8 cellular contexts compared by ENCODE assay signal in genomic region chr1:21270086-21270689, GRCh38. TPM values are rescaled to one million over a fixed set of nuclear protein-coding genes. Genes with fewer than 3 reads are reported as not detected.
DNase-seq lines count a peak whose midpoint lies in the region; ATAC-seq and TF ChIP-seq lines count a peak whose summit lies in the region.

No MANE protein-coding gene starts in this region.

- DNase-seq in GM06990 (ENCODE audit: extremely low read depth, insufficient read length) = peak; percentile 39
- peak; percentile 71 to 73 for DNase-seq in central memory CD8-positive, alpha-beta T cell (ENCODE audit: low spot score in 2 of 2)
- peak; percentile 83 for DNase-seq in lower lobe of right lung
- DNase-seq in stimulated activated CD8-positive, alpha-beta memory T cell treated with anti-CD3 and anti-CD28 coated beads, Interleukin-4, amount 100 ng/mL, for 1 hour (ENCODE audit: low read depth in 2 of 2, low spot score in 1 of 2) = peak; percentile 63 to 64
- DNase-seq in NCI-H2171 treated with DMSO at 0.1 percent for 48 hours (lab: John Stamatoyannopoulos, UW) = no peak

- H3K9me3 ChIP-seq in lower lobe of right lung = no peaks in the 10 kb centered on the region

- H3K4me1 Mint-ChIP-seq in central memory CD8-positive, alpha-beta T cell = peaks cover 25% of the 10 kb centered on the region

- no peak overlapping the region for H3K27ac ChIP-seq in lower lobe of right lung

- H3K36me3 ChIP-seq in GM06990 (ENCODE audit: control insufficient read depth, insufficient read depth, low read length) = peaks cover 19% of the 10 kb centered on the region
- peaks cover 54% of the 10 kb centered on the region for H3K36me3 ChIP-seq in lower lobe of right lung

- no peaks in the 10 kb centered on the region for H3K27me3 Mint-ChIP-seq in central memory CD8-positive, alpha-beta T cell

- peaks cover 50% of the 10 kb centered on the region for H3K4me1 ChIP-seq in lower lobe of right lung

- TF ChIP-seq CTCF in GM06990 (IDR thresholded peaks at IDR 0.05; ENCODE audit: insufficient read depth, low read length, poor library complexity, severe bottlenecking) (peak; percentile 99), LNCAP (IDR thresholded peaks at IDR 0.05) (peak; percentile 54), lower lobe of right lung (IDR thresholded peaks at IDR 0.05) (peak; percentile 85)

- peaks cover 18% of the 10 kb centered on the region for H3K36me3 Mint-ChIP-seq in central memory CD8-positive, alpha-beta T cell (ENCODE audit: insufficient read depth)

- no peak overlapping the region for H3K4me3 Mint-ChIP-seq in central memory CD8-positive, alpha-beta T cell

- ATAC-seq in activated CD4-positive, CD25-positive, alpha-beta regulatory T cell treated with anti-CD3 and anti-CD28 coated beads, Interleukin-2, amount 50 U/mL, for 24 hours = peak; percentile 84 to 90
- ATAC-seq in central memory CD8-positive, alpha-beta T cell (replicated peaks; ENCODE audit: extremely low read depth, poor library complexity, severe bottlenecking) = no peak
- ATAC-seq in lower lobe of right lung (peak; percentile 74 to 76), HG02623 (IDR thresholded peaks at IDR 0.05; ENCODE audit: unreplicated experiment) (no peak)

- H3K27me3 ChIP-seq in GM06990 (replicated peaks; ENCODE audit: control insufficient read depth, insufficient read depth, low read length) = no peaks in the 10 kb centered on the region
- H3K27me3 ChIP-seq in lower lobe of right lung (ENCODE audit: low read depth) = no peaks in the 10 kb centered on the region

- H3K27ac Mint-ChIP-seq in central memory CD8-positive, alpha-beta T cell (ENCODE audit: low read depth) = no peak overlapping the region

- H3K4me3 ChIP-seq in GM06990 (replicated peaks; ENCODE audit: low read depth, low read length) = no peak overlapping the region
- H3K4me3 ChIP-seq in lower lobe of right lung = no peak overlapping the region

- intact Hi-C loops in lower lobe of right lung (cut with DNase I) = no loop called here

- H3K9me3 Mint-ChIP-seq in central memory CD8-positive, alpha-beta T cell = no peaks in the 10 kb centered on the region

RNA-seq across cellular contexts. Expression of gene ECE1, which starts 20.1 kb away (rescaled TPM):
- 90.9 TPM for total RNA-seq in lower lobe of right lung

Comparison
In these comparisons a context has a peak if more than half of its experiments do, and no peak if none do; other contexts are left out.
1. ATAC-seq: peak in activated CD4-positive, CD25-positive, alpha-beta regulatory T cell treated with anti-CD3 and anti-CD28 coated beads, Interleukin-2, amount 50 U/mL, for 24 hours (2 of 2) and lower lobe of right lung (2 of 2); none in central memory CD8-positive, alpha-beta T cell (single experiment) and HG02623 (single experiment).
2. Peak in every context shown above with its lines, with median percentiles within 50 percentile points of each other: CTCF ChIP-seq.